In the genomic region with DNA sequence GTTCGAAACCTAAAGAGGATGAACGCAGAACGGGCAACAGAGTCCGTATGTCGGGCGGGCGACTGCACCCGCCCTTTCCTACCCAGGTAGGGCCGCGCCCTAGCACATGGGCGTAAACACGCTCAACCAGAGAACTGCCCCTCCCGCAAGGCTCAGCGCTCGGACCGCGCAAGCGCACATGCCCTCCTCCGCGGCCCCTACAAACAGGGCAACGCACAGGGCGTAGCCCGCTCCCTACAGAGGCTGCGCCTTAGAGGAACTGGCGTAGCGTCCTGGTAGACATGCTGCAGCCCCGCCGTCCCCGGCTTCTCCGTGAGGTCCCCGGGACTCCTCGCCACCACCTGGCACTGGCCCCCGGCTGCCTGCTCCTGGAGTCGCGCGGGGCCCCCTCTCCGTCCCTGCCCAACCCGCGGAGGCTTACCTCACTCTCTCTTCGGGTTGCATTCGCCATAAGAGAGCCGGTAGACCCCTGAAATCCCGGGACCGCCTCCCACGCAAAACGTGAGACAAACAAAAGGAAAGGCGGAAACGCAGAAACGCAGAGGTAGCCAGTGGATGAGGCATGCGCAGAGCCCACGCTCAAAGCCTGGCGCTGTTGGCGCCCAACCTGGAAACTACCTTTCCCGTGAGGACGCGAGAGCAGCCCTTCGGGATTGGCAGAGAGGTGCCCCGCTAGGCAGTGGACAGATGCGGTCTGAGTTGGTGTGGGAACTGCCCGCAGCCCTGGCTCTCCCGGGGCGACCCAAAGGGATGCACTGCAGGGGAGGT, we compare ENCODE assay signal across 8 cellular contexts. TPM values are rescaled to one million over a fixed set of nuclear protein-coding genes. Genes with fewer than 3 reads are reported as not detected.
DNase-seq lines count a peak whose midpoint lies in the region; ATAC-seq, FAIRE-seq and TF ChIP-seq lines count a peak whose summit lies in the region.

TSS of gene ZNF33B (minus strand) at position 518 of the 768 bp plus-strand sequence. CDS start 1,642 bp downstream, outside the sequence.

- 1% methylated on average over 52 to 62 of the region's 62 CpGs for WGBS in psoas muscle, 3 donors

- DNase-seq in NCI-H187 (lab: John Stamatoyannopoulos, UW) (peak; percentile 78 to 81), T-helper 17 cell (peak; percentile 81 to 91 (median 84)), right atrium auricular region (ENCODE audit: low spot score) (peak; percentile 88), psoas muscle (peak; percentile 91 to 97), urothelium cell line (ENCODE audit: low spot score) (peak; percentile 99)

- no peaks in the 10 kb centered on the region for H3K27me3 Mint-ChIP-seq in T-helper 17 cell

- peak; percentile 94 for ATAC-seq in GM18502 (IDR thresholded peaks at IDR 0.05; ENCODE audit: poor library complexity, unreplicated experiment)
- ATAC-seq in HG02943 (IDR thresholded peaks at IDR 0.05; ENCODE audit: low read depth, unreplicated experiment): peak; percentile 95
- peak; percentile 93 for ATAC-seq in T-helper 17 cell
- peak; percentile 97 to 99 (median 98) for ATAC-seq in psoas muscle

- H3K4me1 ChIP-seq in right atrium auricular region (peaks cover 0 to 6% of the 10 kb centered on the region in 2 donors), psoas muscle (peaks cover 9% of the 10 kb centered on the region)

- peak within 1 kb of the TSS; percentile 96 for H3K4me3 Mint-ChIP-seq in T-helper 17 cell

- intact Hi-C loops in psoas muscle (cut with DNase I): loop anchor here (5.0 kb wide), 2 partner anchors 86 to 144 kb away; partner anchors contain the start of gene BMS1 (in 1 of the 2)

- H3K36me3 ChIP-seq in right atrium auricular region: no peaks in the 10 kb centered on the region
- peaks cover 0 to 3% of the 10 kb centered on the region in 2 donors for H3K36me3 ChIP-seq in psoas muscle (ENCODE audit: insufficient read depth in 1 of 2, low read depth in 1 of 2)

- H3K36me3 Mint-ChIP-seq in T-helper 17 cell (ENCODE audit: low read depth): peaks cover 4% of the 10 kb centered on the region

- peak within 1 kb of the TSS; percentile 89 for H3K27ac ChIP-seq in angular gyrus (ENCODE audit: low read depth, low read length)
- H3K27ac ChIP-seq in right atrium auricular region: peak within 1 kb of the TSS; percentile 86 to 93
- peak within 1 kb of the TSS; percentile 89 for H3K27ac ChIP-seq in psoas muscle

- H3K27ac Mint-ChIP-seq in T-helper 17 cell: peak within 1 kb of the TSS; percentile 96

- H3K4me1 Mint-ChIP-seq in T-helper 17 cell: peaks cover 28% of the 10 kb centered on the region

- H3K9me3 ChIP-seq in T-helper 17 cell (ENCODE audit: control insufficient read depth, low read length, poor library complexity, severe bottlenecking): no peaks in the 10 kb centered on the region
- no peaks in the 10 kb centered on the region for H3K9me3 ChIP-seq in right atrium auricular region
- no peaks in the 10 kb centered on the region for H3K9me3 ChIP-seq in psoas muscle

- peak; percentile 96 for FAIRE-seq in urothelium cell line (lab: Jason Lieb, UNC)

- H3K27me3 ChIP-seq in right atrium auricular region (no peaks in the 10 kb centered on the region), psoas muscle (ENCODE audit: insufficient read depth in 3 of 3, low read length in 2 of 3) (no peaks in the 10 kb centered on the region)

- TF ChIP-seq CTCF in right atrium auricular region (IDR thresholded peaks at IDR 0.05): no peak
- TF ChIP-seq CTCF in psoas muscle (IDR thresholded peaks at IDR 0.05): no peak

- H3K4me3 ChIP-seq in right atrium auricular region (peak within 1 kb of the TSS; percentile 62 to 81), psoas muscle (peak within 1 kb of the TSS; percentile 93)

RNA-seq across cellular contexts. Expression of gene ZNF33B, which starts in this region (rescaled TPM):
- total RNA-seq in T-helper 17 cell: 10 to 100 TPM; 28.1 to 32.1 TPM
- 10 to 100 TPM in 1 of 2 donors, 1 to 10 TPM in 1; 7.0 to 11.2 TPM for total RNA-seq in right atrium auricular region
- total RNA-seq in psoas muscle: 10 to 100 TPM in 1 of 4 donors, 1 to 10 TPM in 3; 5.1 to 10.6 (median 6.6) TPM
- polyA plus RNA-seq in psoas muscle: 1 to 10 TPM; 2.2 to 4.6 (median 2.6) TPM

Comparison
In these comparisons a context has a peak if more than half of its experiments do, and no peak if none do; other contexts are left out.
1. Peak in every context shown above with its lines: DNase-seq, ATAC-seq, H3K4me3 ChIP-seq and H3K27ac ChIP-seq.